In the genomic region with DNA sequence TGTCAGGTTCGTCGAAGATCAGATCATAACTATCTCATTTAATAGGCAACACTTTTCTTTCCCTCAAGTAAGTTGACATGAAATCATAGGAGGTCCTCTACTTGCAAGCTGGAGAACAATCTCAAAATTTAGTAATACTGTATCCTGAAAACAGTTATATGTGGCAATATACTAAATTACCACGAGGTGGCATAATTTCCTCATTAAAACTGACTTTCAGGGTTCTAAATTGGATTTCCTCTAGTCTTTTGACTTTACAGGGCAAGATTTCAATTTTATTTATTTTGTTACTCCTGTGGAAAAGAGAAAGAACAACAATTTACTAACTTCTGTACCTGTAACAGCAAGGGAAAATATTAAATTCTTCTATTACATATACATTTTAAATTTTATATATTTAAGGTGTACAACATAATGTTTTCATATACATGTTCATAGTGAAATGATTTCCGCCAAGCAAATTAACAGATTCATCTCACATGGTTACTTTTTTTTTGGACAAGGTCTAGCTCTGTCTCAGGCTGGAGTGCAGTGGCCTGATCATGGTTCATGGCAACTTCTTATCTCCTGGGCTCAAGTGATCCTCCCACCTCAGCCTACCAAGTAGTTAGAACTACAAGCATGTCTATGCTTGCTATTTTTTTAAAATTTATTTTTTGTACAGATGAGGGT, we compare ENCODE assay signal across 9 cellular contexts. TPM values are rescaled to one million over a fixed set of nuclear protein-coding genes. Genes with fewer than 3 reads are reported as not detected.
DNase-seq lines count a peak whose midpoint lies in the region; ATAC-seq and TF ChIP-seq lines count a peak whose summit lies in the region.
"Had no signal": no experiment of that assay in that cellular context is flagged by ENCODE, and none has a peak within 500 bp of the region (broad histone marks: within the 10 kb centered on the region; RNA-seq: fewer than 3 reads in every experiment).

No MANE protein-coding gene starts in this region.

- DNase-seq in DMS79 treated with DMSO at 0.1 percent for 48 hours (lab: John Stamatoyannopoulos, UW) = peak; percentile 4
- DNase-seq in DMS79 (lab: John Stamatoyannopoulos, UW) = no peak
- DNase-seq in HuH-7.5 (ENCODE audit: low spot score) = peak; percentile 18
- DNase-seq in SW480 (ENCODE audit: low spot score) = peak; percentile 25
- DNase-seq in hepatocyte (ENCODE audit: low spot score) = peak; percentile 49
- DNase-seq in activated naive CD4-positive, alpha-beta T cell treated with anti-CD3 and anti-CD28 coated beads, Interleukin-2, amount 50 U/mL, for 16 hours = no peak
- no peak for DNase-seq in effector memory CD4-positive, alpha-beta T cell

- ATAC-seq in GM21515 (IDR thresholded peaks at IDR 0.05; ENCODE audit: unreplicated experiment) = no peak

- no peaks in the 10 kb centered on the region for H3K27me3 ChIP-seq in hepatocyte
- no peaks in the 10 kb centered on the region for H3K27me3 ChIP-seq in effector memory CD4-positive, alpha-beta T cell (replicated peaks; ENCODE audit: control insufficient read depth, insufficient read depth, low read length, poor library complexity, severe bottlenecking)
- H3K27me3 ChIP-seq: BLaER1 had no signal

- no peaks in the 10 kb centered on the region for H3K9me3 ChIP-seq in hepatocyte (ENCODE audit: low read depth)
- H3K9me3 ChIP-seq in effector memory CD4-positive, alpha-beta T cell (ENCODE audit: control insufficient read depth, low read length) = no peaks in the 10 kb centered on the region

- no peaks in the 10 kb centered on the region for H3K79me2 ChIP-seq in hepatocyte

- no peaks in the 10 kb centered on the region for H4K20me1 ChIP-seq in hepatocyte (ENCODE audit: insufficient read depth, poor library complexity, severe bottlenecking)
- H4K20me1 ChIP-seq: BLaER1 had no signal

- H2AFZ ChIP-seq in hepatocyte = no peak overlapping the region

- peak; percentile 76 for TF ChIP-seq CTCF in hepatocyte (IDR thresholded peaks at IDR 0.05; ENCODE audit: poor library complexity)

- no peaks in the 10 kb centered on the region for H3K9me2 ChIP-seq in hepatocyte (replicated peaks; ENCODE audit: insufficient read depth)

- WGBS in hepatocyte (ENCODE audit: low lambda C conversion rate, missing lambda C conversion rate) = 27% methylated on average over 4 of the region's 4 CpGs

- no peak overlapping the region for H3K4me3 ChIP-seq in hepatocyte
- H3K4me3 ChIP-seq in effector memory CD4-positive, alpha-beta T cell (ENCODE audit: insufficient read depth, low read depth, low read length, poor library complexity, severe bottlenecking) = no peak overlapping the region
- H3K4me3 ChIP-seq: BLaER1 had no signal

- no peak overlapping the region for H3K4me2 ChIP-seq in hepatocyte
- H3K4me2 ChIP-seq: BLaER1 had no signal

- no peaks in the 10 kb centered on the region for H3K36me3 ChIP-seq in hepatocyte (replicated peaks; ENCODE audit: insufficient read depth, low read depth)
- H3K36me3 ChIP-seq in effector memory CD4-positive, alpha-beta T cell (ENCODE audit: control insufficient read depth, insufficient read depth, low read length) = no peaks in the 10 kb centered on the region

- no peak overlapping the region for H3K27ac ChIP-seq in hepatocyte
- H3K27ac ChIP-seq in effector memory CD4-positive, alpha-beta T cell (ENCODE audit: insufficient read depth, low read length, poor library complexity, severe bottlenecking) = no peak overlapping the region
- H3K27ac ChIP-seq: BLaER1 had no signal

- H3K4me1 ChIP-seq in hepatocyte (ENCODE audit: insufficient read depth) = peaks cover 4% of the 10 kb centered on the region
- H3K4me1 ChIP-seq in effector memory CD4-positive, alpha-beta T cell (ENCODE audit: control insufficient read depth, insufficient read depth, low read length, poor library complexity, severe bottlenecking) = no peaks in the 10 kb centered on the region
- H3K4me1 ChIP-seq: BLaER1 had no signal

RNA-seq across cellular contexts. Expression of a gene that starts 53.4 kb away (rescaled TPM):
- total RNA-seq in hepatocyte = 18.5 and 19.5 TPM in 2 replicates
- polyA plus RNA-seq in hepatocyte = 16.2 and 17.2 TPM in 2 replicates

Comparison
In these comparisons a context has a peak if more than half of its experiments do, and no peak if none do; other contexts are left out.
1. DNase-seq: peak in DMS79 treated with DMSO at 0.1 percent for 48 hours (single experiment), HuH-7.5 (single experiment), SW480 (single experiment) and hepatocyte (single experiment); none in DMS79 (single experiment), activated naive CD4-positive, alpha-beta T cell treated with anti-CD3 and anti-CD28 coated beads, Interleukin-2, amount 50 U/mL, for 16 hours (single experiment) and effector memory CD4-positive, alpha-beta T cell (0 of 3).